In the genomic region with DNA sequence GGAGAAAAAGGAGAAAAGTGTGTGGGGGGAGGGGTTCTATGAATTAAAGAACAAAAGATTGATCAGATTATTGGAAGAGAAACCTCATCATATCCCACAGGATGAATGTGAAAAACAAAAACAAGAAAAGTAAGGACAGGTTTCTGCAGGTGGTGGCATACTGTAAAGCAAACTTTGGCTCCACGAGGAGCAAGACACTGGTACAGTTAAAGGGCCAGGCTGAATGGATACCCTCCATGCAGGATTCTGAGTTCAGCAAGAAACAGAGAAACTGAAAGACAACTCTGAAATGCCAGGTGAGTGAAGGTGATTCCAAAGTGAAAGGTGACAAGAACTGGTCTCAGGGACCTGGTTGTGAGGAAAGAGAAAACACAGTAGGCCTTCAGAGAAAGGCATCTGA, we compare ENCODE assay signal across 20 cellular contexts. TPM values are rescaled to one million over a fixed set of nuclear protein-coding genes. Genes with fewer than 3 reads are reported as not detected.
A peak's percentile ranks its signal among the peaks of the same experiment; 100 is the strongest.
DNase-seq lines count a peak whose midpoint lies in the region; ATAC-seq, FAIRE-seq and TF ChIP-seq lines count a peak whose summit lies in the region.
"Had no signal": no experiment of that assay in that cellular context is flagged by ENCODE, and none has a peak within 500 bp of the region (broad histone marks: within the 10 kb centered on the region; RNA-seq: fewer than 3 reads in every experiment).

No MANE protein-coding gene starts in this region.

- FAIRE-seq in GM12891 (lab: Jason Lieb, UNC) (peak; percentile 9), H54 (lab: Jason Lieb, UNC) (no peak)
- FAIRE-seq: colon, endothelial cell of umbilical vein had no signal

- H3K9me3 Mint-ChIP-seq in activated CD4-positive, alpha-beta T cell treated with anti-CD3 and anti-CD28 coated beads for 36 hours (ENCODE audit: low read depth): no peaks in the 10 kb centered on the region
- no peaks in the 10 kb centered on the region for H3K9me3 Mint-ChIP-seq in activated naive CD8-positive, alpha-beta T cell treated with anti-CD3 and anti-CD28 coated beads, Interleukin-2, amount 10 ng/mL, durations not matched to agents 7 days and 5 days
- H3K9me3 Mint-ChIP-seq in natural killer cell: no peaks in the 10 kb centered on the region
- H3K9me3 Mint-ChIP-seq: brain had no signal

- TF ChIP-seq CTCF in natural killer cell (IDR thresholded peaks at IDR 0.05): no peak

- intact Hi-C loops in activated CD4-positive, alpha-beta T cell treated with anti-CD3 and anti-CD28 coated beads for 36 hours (cut with DNase I, micrococcal nuclease): loop anchor here (10.0 kb wide), 1 partner anchor 351 kb away; a partner anchor contains a TSS
- intact Hi-C loops in natural killer cell (cut with micrococcal nuclease): loop anchor here (2.0 to 10.0 kb wide), 6 partner anchors 31 to 159 kb away; no protein-coding TSS in a partner anchor

- CTCF ChIA-PET in activated CD4-positive, alpha-beta T cell treated with anti-CD3 and anti-CD28 coated beads for 36 hours (lab: Charles Lee): interaction anchor here (1.4 to 1.7 kb wide), 3 partner anchors 9 to 71 kb away, joined by 4 to 7 read pairs (median 5); no protein-coding TSS in a partner anchor

- H3K36me3 Mint-ChIP-seq in activated CD4-positive, alpha-beta T cell treated with anti-CD3 and anti-CD28 coated beads for 36 hours (ENCODE audit: low read depth): peaks cover 62% of the 10 kb centered on the region
- H3K36me3 Mint-ChIP-seq in activated naive CD8-positive, alpha-beta T cell treated with anti-CD3 and anti-CD28 coated beads, Interleukin-2, amount 10 ng/mL, durations not matched to agents 7 days and 5 days: peaks cover 22% of the 10 kb centered on the region
- no peaks in the 10 kb centered on the region for H3K36me3 Mint-ChIP-seq in natural killer cell

- no peak for DNase-seq in activated CD4-positive, alpha-beta T cell treated with anti-CD3 and anti-CD28 coated beads for 36 hours
- no peak for DNase-seq in activated CD4-positive, alpha-beta T cell treated with anti-CD3 and anti-CD28 coated beads for 1 hour
- DNase-seq in GM12891 (ENCODE audit: insufficient read length, low spot score) (no peak), natural killer cell (no peak), H54 (ENCODE audit: insufficient read length, low spot score) (no peak)
- no peak for DNase-seq in activated naive CD8-positive, alpha-beta T cell treated with anti-CD3 and anti-CD28 coated beads, Interleukin-2, amount 10 ng/mL, durations not matched to agents 7 days and 5 days
- DNase-seq in effector CD4-positive, alpha-beta T cell: no peak
- DNase-seq: islet precursor cell; NCI-H187; NCI-H226; PC-3; SHP77 treated with DMSO at 0.1 percent for 48 hours; stimulated activated CD4-positive, alpha-beta T cell treated with anti-CD3 and anti-CD28 coated beads, Interleukin-1b, Interleukin-23, amount 100 ng/mL, for 48 hours; stimulated activated naive CD4-positive, alpha-beta T cell treated with Interleukin-2 at 50 U/mL for 16 hours; upper lobe of left lung had no signal

- peak overlapping the region; percentile 59 for H3K4me3 Mint-ChIP-seq in activated CD4-positive, alpha-beta T cell treated with anti-CD3 and anti-CD28 coated beads for 36 hours
- H3K4me3 Mint-ChIP-seq in activated naive CD8-positive, alpha-beta T cell treated with anti-CD3 and anti-CD28 coated beads, Interleukin-2, amount 10 ng/mL, durations not matched to agents 7 days and 5 days: peak overlapping the region; percentile 5
- peak overlapping the region; percentile 45 for H3K4me3 Mint-ChIP-seq in natural killer cell
- H3K4me3 Mint-ChIP-seq: B cell, brain had no signal

- H3K27ac Mint-ChIP-seq in activated CD4-positive, alpha-beta T cell treated with anti-CD3 and anti-CD28 coated beads for 36 hours: peak overlapping the region; percentile 84
- peak overlapping the region; percentile 66 for H3K27ac Mint-ChIP-seq in activated naive CD8-positive, alpha-beta T cell treated with anti-CD3 and anti-CD28 coated beads, Interleukin-2, amount 10 ng/mL, durations not matched to agents 7 days and 5 days
- no peak overlapping the region for H3K27ac Mint-ChIP-seq in natural killer cell
- H3K27ac Mint-ChIP-seq: B cell had no signal

- POLR2A ChIA-PET in activated CD4-positive, alpha-beta T cell treated with anti-CD3 and anti-CD28 coated beads for 36 hours (lab: Charles Lee): no interaction called here
- POLR2A ChIA-PET in activated naive CD8-positive, alpha-beta T cell treated with anti-CD3 and anti-CD28 coated beads, Interleukin-2, amount 10 ng/mL, durations not matched to agents 7 days and 5 days (lab: Charles Lee): no interaction called here

- no peaks in the 10 kb centered on the region for H3K27me3 Mint-ChIP-seq in activated CD4-positive, alpha-beta T cell treated with anti-CD3 and anti-CD28 coated beads for 36 hours
- H3K27me3 Mint-ChIP-seq in activated naive CD8-positive, alpha-beta T cell treated with anti-CD3 and anti-CD28 coated beads, Interleukin-2, amount 10 ng/mL, durations not matched to agents 7 days and 5 days: no peaks in the 10 kb centered on the region
- H3K27me3 Mint-ChIP-seq in natural killer cell (ENCODE audit: low read depth in 2 of 2): no peaks in the 10 kb centered on the region
- H3K27me3 Mint-ChIP-seq: B cell, brain had no signal

- TF ChIP-seq POLR2A in GM12891 (IDR thresholded peaks at IDR 0.05; ENCODE audit: low read depth, low read length): no peak
- no peak for TF ChIP-seq POLR2A in H54 (IDR thresholded peaks at IDR 0.05; ENCODE audit: low read depth, low read length)

- H3K4me1 Mint-ChIP-seq in activated CD4-positive, alpha-beta T cell treated with anti-CD3 and anti-CD28 coated beads for 36 hours: peaks cover 91% of the 10 kb centered on the region
- H3K4me1 Mint-ChIP-seq in activated naive CD8-positive, alpha-beta T cell treated with anti-CD3 and anti-CD28 coated beads, Interleukin-2, amount 10 ng/mL, durations not matched to agents 7 days and 5 days: peaks cover 63% of the 10 kb centered on the region
- H3K4me1 Mint-ChIP-seq in natural killer cell: peaks cover 53 to 55% of the 10 kb centered on the region in 2 donors

- no peak for ATAC-seq in activated CD4-positive, alpha-beta T cell treated with anti-CD3 and anti-CD28 coated beads for 36 hours
- no peak for ATAC-seq in activated naive CD8-positive, alpha-beta T cell treated with anti-CD3 and anti-CD28 coated beads, Interleukin-2, amount 10 ng/mL, durations not matched to agents 7 days and 5 days (ENCODE audit: low read depth)
- no peak for ATAC-seq in natural killer cell
- no peak for ATAC-seq in GM21723 (IDR thresholded peaks at IDR 0.05; ENCODE audit: unreplicated experiment)
- ATAC-seq: PC-3 had no signal

TF ChIP-seq in GM12891, 5 proteins besides CTCF, POLR2A, EP300 and RAD21:
- TF ChIP-seq PAX5 (IDR thresholded peaks at IDR 0.05; ENCODE audit: insufficient read depth, low read length, severe bottlenecking): no peak
- no peak for TF ChIP-seq TAF1 (IDR thresholded peaks at IDR 0.05; ENCODE audit: low read depth, low read length)
- no peak for TF ChIP-seq POLR2AphosphoS5 (IDR thresholded peaks at IDR 0.05; ENCODE audit: low read depth, low read length)
- TF ChIP-seq SPI1 (IDR thresholded peaks at IDR 0.05; ENCODE audit: low read depth, low read length): no peak
- TF ChIP-seq POU2F2 (IDR thresholded peaks at IDR 0.05; ENCODE audit: low read depth, low read length): no peak

RNA-seq across cellular contexts. Expression of a gene that starts 37.4 kb away (rescaled TPM):
- 100 to 1,000 TPM; 345 to 504 TPM for total RNA-seq in activated CD4-positive, alpha-beta T cell treated with anti-CD3 and anti-CD28 coated beads for 36 hours
- 15.3 TPM for polyA plus RNA-seq in GM12891 (2012; ENCODE audit: low read depth, missing spikeins)
- total RNA-seq in activated naive CD8-positive, alpha-beta T cell treated with anti-CD3 and anti-CD28 coated beads, Interleukin-2, amount 10 ng/mL, durations not matched to agents 7 days and 5 days: 100 to 1,000 TPM; 363 to 409 TPM
- total RNA-seq in natural killer cell: 100 to 1,000 TPM; 616 to 757 (median 713) TPM

Comparison
In these comparisons a context has a peak if more than half of its experiments do, and no peak if none do; other contexts are left out.
1. H3K27ac Mint-ChIP-seq: peak in activated CD4-positive, alpha-beta T cell treated with anti-CD3 and anti-CD28 coated beads for 36 hours (single experiment) and activated naive CD8-positive, alpha-beta T cell treated with anti-CD3 and anti-CD28 coated beads, Interleukin-2, amount 10 ng/mL, durations not matched to agents 7 days and 5 days (single experiment); none in natural killer cell (0 of 2).
2. H3K4me3 Mint-ChIP-seq: peak in every context shown above with its lines; median percentile 59 in activated CD4-positive, alpha-beta T cell treated with anti-CD3 and anti-CD28 coated beads for 36 hours; 45 in natural killer cell; 5 in activated naive CD8-positive, alpha-beta T cell treated with anti-CD3 and anti-CD28 coated beads, Interleukin-2, amount 10 ng/mL, durations not matched to agents 7 days and 5 days.